Comparison of ENCODE assay signal across 8 cellular contexts in genomic region chr2:24793752-24794477, GRCh38. TPM values are rescaled to one million over a fixed set of nuclear protein-coding genes. Genes with fewer than 3 reads are reported as not detected.
DNase-seq lines count a peak whose midpoint lies in the region; ATAC-seq, FAIRE-seq and TF ChIP-seq lines count a peak whose summit lies in the region.

No MANE protein-coding gene starts in this region.

- TF ChIP-seq EP300 in A549 (IDR thresholded peaks at IDR 0.05) = no peak

- no peak for TF ChIP-seq RAD21 in A549 (conservative IDR thresholded peaks at IDR 0.05 in 1 of 2, IDR thresholded peaks at IDR 0.05 in 1 of 2)

- H3K27me3 ChIP-seq in thymus (ENCODE audit: control insufficient read depth, insufficient read depth) = no peaks in the 10 kb centered on the region

- DNase-seq in A549 (ENCODE audit: low read depth in 1 of 2, low spot score in 1 of 2) (peak; percentile 37 to 42), NCI-H345 treated with DMSO at 0.1 percent for 48 hours (lab: John Stamatoyannopoulos, UW; ENCODE audit: unreplicated experiment) (peak; percentile 25), astrocyte of the spinal cord (ENCODE audit: low read depth, low spot score) (peak; percentile 46), left kidney (ENCODE audit: low read depth, low spot score) (peak; percentile 85)

- peaks cover 17% of the 10 kb centered on the region for H3K36me3 ChIP-seq in ES-I3 (ENCODE audit: insufficient read depth, low read length)
- peaks cover 9% of the 10 kb centered on the region for H3K36me3 ChIP-seq in thymus (ENCODE audit: control insufficient read depth, insufficient read depth)

- H3K4me3 ChIP-seq in A549 (peak overlapping the region; percentile 73), astrocyte of the spinal cord (ENCODE audit: low read depth, low read length) (peak overlapping the region; percentile 78), thymus (ENCODE audit: low read length) (peak overlapping the region; percentile 76)

- ATAC-seq in A549 = peak; percentile 20 to 36; a peak in 5 of 6 replicates
- ATAC-seq in GM19467 (IDR thresholded peaks at IDR 0.05; ENCODE audit: unreplicated experiment) = no peak
- ATAC-seq in GM21737 (IDR thresholded peaks at IDR 0.05; ENCODE audit: unreplicated experiment) = no peak

- POLR2A ChIA-PET in A549 (lab: Yijun Ruan, JAX) = interaction anchor here (1.2 to 2.2 kb wide), 8 partner anchors 12 to 360 kb away, joined by 4 to 17 read pairs (median 8); partner anchors contain the start of gene NCOA1

- H3K9me3 ChIP-seq in A549 = no peaks in the 10 kb centered on the region
- no peaks in the 10 kb centered on the region for H3K9me3 ChIP-seq in ES-I3 (ENCODE audit: control insufficient read depth, insufficient read depth, low read length)
- H3K9me3 ChIP-seq in thymus (ENCODE audit: control insufficient read depth) = no peaks in the 10 kb centered on the region

- TF ChIP-seq POLR2A in A549 (IDR thresholded peaks at IDR 0.05; ENCODE audit: low read length) = no peak

- CTCF ChIA-PET in A549 (lab: Yijun Ruan, JAX) = interaction anchor here (0.6 to 5.1 kb wide), 8 partner anchors 12 to 400 kb away, joined by 3 to 61 read pairs (median 12); no protein-coding TSS in a partner anchor

- peak overlapping the region; percentile 93 to 99 for H3K27ac ChIP-seq in A549
- no peak overlapping the region for H3K27ac ChIP-seq in thymus (ENCODE audit: low read depth)

- WGBS in A549 (ENCODE audit: missing lambda C conversion rate) = 2% methylated on average over 16 of the region's 16 CpGs
- WGBS in thymus = 9% methylated on average over 16 of the region's 16 CpGs

- FAIRE-seq in A549 (lab: Jason Lieb, UNC) = no peak

- H3K9ac ChIP-seq in ES-I3 (ENCODE audit: low read depth, low read length) = peak overlapping the region; percentile 82

- in situ Hi-C loops in astrocyte of the spinal cord (cut with HindIII; ENCODE audit: low sequenced_read_pairs) = no loop called here

- H3K4me1 ChIP-seq in A549 = peaks cover 25% of the 10 kb centered on the region
- peaks cover 17% of the 10 kb centered on the region for H3K4me1 ChIP-seq in ES-I3 (ENCODE audit: insufficient read depth, low read length)
- H3K4me1 ChIP-seq in thymus (ENCODE audit: control insufficient read depth, insufficient read depth, low read length) = peaks cover 9% of the 10 kb centered on the region

- TF ChIP-seq CTCF in A549 (IDR thresholded peaks at IDR 0.05) (no peak), astrocyte of the spinal cord (IDR thresholded peaks at IDR 0.05; ENCODE audit: low read depth, low read length) (no peak)

- peak overlapping the region; percentile 87 for H3K4me2 ChIP-seq in A549

TF ChIP-seq in A549, 52 proteins besides CTCF, POLR2A, EP300 and RAD21:
- TF ChIP-seq KDM1A (IDR thresholded peaks at IDR 0.05; ENCODE audit: low read depth) (no peak), REST (IDR thresholded peaks at IDR 0.05) (0 out of 2 replicates have a peak, but pooled peaks have one; percentile 19)

RNA-seq across cellular contexts. Expression of gene CENPO, which starts 0.7 kb away (rescaled TPM):
- polyA plus RNA-seq in A549 (2011; rRNA removed) (52.4 and 62.0 TPM in 2 replicates), A549 (2017; fragmentation: RNase III; extraction: RNeasy Plus Mini Kit Qiagen cat#74134 plus additional on column Dnase treatment) (49.1 to 50.3 TPM (median 49.6 TPM) in 3 replicates), thymus (2.5 TPM)
- polyA plus RNA-seq in A549 (2012; cell fraction: cytosol; rRNA removed) = 42.7 and 51.4 TPM in 2 replicates
- polyA plus RNA-seq in A549 (2012; cell fraction: nucleus; rRNA removed) = 70.2 and 87.9 TPM in 2 replicates
- 71.9 and 74.3 TPM in 2 replicates for polyA minus RNA-seq in A549 (2011; rRNA and poly(A)+ RNA removed)

RNA-seq across cellular contexts. Expression of gene PTRHD1, which starts 0.7 kb away (rescaled TPM):
- 86.6 and 141 TPM in 2 replicates for polyA plus RNA-seq in A549 (2011; rRNA removed)
- polyA plus RNA-seq in A549 (2012; cell fraction: cytosol; rRNA removed) = 103 and 106 TPM in 2 replicates
- 58.7 and 64.0 TPM in 2 replicates for polyA plus RNA-seq in A549 (2012; cell fraction: nucleus; rRNA removed)
- polyA plus RNA-seq in A549 (2017; fragmentation: RNase III; extraction: RNeasy Plus Mini Kit Qiagen cat#74134 plus additional on column Dnase treatment) = 42.7 to 47.5 TPM (median 44.9 TPM) in 3 replicates
- 21.7 and 31.9 TPM in 2 replicates for polyA minus RNA-seq in A549 (2011; rRNA and poly(A)+ RNA removed)
- polyA plus RNA-seq in thymus = 25.3 TPM

Comparison
In these comparisons a context has a peak if more than half of its experiments do, and no peak if none do; other contexts are left out.
1. ATAC-seq: peak in A549 (2 of 2); none in GM19467 (single experiment) and GM21737 (single experiment).
2. DNase-seq: peak in every context shown above with its lines; median percentile 85 in left kidney; 46 in astrocyte of the spinal cord; 40 in A549; 25 in NCI-H345 treated with DMSO at 0.1 percent for 48 hours.
3. RNA of gene CENPO, which starts 0.7 kb away (polyA plus RNA-seq): 42.7 to 87.9 TPM in A549; 2.5 TPM in thymus (single experiment); every median in the first group is over 10 times any median in the second.
4. Peak in every context shown above with its lines, with median percentiles within 50 percentile points of each other: H3K4me3 ChIP-seq.